10 cellular contexts compared by ENCODE assay signal in genomic region chr13:78875792-78876580, GRCh38.
DNase-seq lines count a peak whose midpoint lies in the region; ATAC-seq and TF ChIP-seq lines count a peak whose summit lies in the region.
"Had no signal": no experiment of that assay in that cellular context is flagged by ENCODE, and none has a peak within 500 bp of the region (broad histone marks: within the 10 kb centered on the region; RNA-seq: fewer than 3 reads in every experiment).

No MANE protein-coding gene starts in this region.

- H3K4me3 Mint-ChIP-seq in WTC11 (no peak overlapping the region), HFFc6 (no peak overlapping the region)

- H3K36me3 Mint-ChIP-seq in WTC11: 0 out of 2 replicates have a peak, but pooled peaks cover 3% of the 10 kb centered on the region
- H3K36me3 Mint-ChIP-seq in HFFc6 (ENCODE audit: low read depth): no peaks in the 10 kb centered on the region

- in situ Hi-C loops in G401 (cut with HindIII; ENCODE audit: low sequenced_read_pairs): no loop called here

- peaks cover 13% of the 10 kb centered on the region for H3K9me3 Mint-ChIP-seq in WTC11
- H3K9me3 Mint-ChIP-seq in HFFc6: peaks cover 34% of the 10 kb centered on the region

- ATAC-seq in GM19035 (IDR thresholded peaks at IDR 0.05; ENCODE audit: unreplicated experiment) (peak; percentile 83), HG03342 (IDR thresholded peaks at IDR 0.05; ENCODE audit: unreplicated experiment) (peak; percentile 78), WTC11 (peak; percentile 99)
- ATAC-seq: activated CD4-positive, CD25-positive, alpha-beta regulatory T cell treated with anti-CD3 and anti-CD28 coated beads, Interleukin-2, amount 50 U/mL, for 24 hours had no signal

- TF ChIP-seq CTCF in GM10266 (IDR thresholded peaks at IDR 0.05; ENCODE audit: control insufficient read depth, insufficient read depth, low read depth, missing control alignments) (peak; percentile 12), WTC11 (IDR thresholded peaks at IDR 0.05) (no peak), HFFc6 (IDR thresholded peaks at IDR 0.05) (no peak)

- DNase-seq in GM10266 (ENCODE audit: extremely low spot score): no peak
- peak; percentile 71 for DNase-seq in WTC11 (ENCODE audit: low spot score)
- DNase-seq in NCI-H510A (lab: John Stamatoyannopoulos, UW): no peak
- no peak for DNase-seq in AG08395 (ENCODE audit: low spot score)
- DNase-seq in HFFc6: no peak
- no peak for DNase-seq in G401 (ENCODE audit: low spot score)
- DNase-seq: NCI-H1092 treated with DMSO at 0.1 percent for 48 hours had no signal

- H3K27ac Mint-ChIP-seq in WTC11: no peak overlapping the region
- H3K27ac Mint-ChIP-seq in HFFc6: no peak overlapping the region

- no peaks in the 10 kb centered on the region for H3K4me1 Mint-ChIP-seq in WTC11
- no peaks in the 10 kb centered on the region for H3K4me1 Mint-ChIP-seq in HFFc6 (ENCODE audit: low read depth)

- POLR2A ChIA-PET in WTC11 (lab: Charles Lee): no interaction called here

- CTCF ChIA-PET in WTC11 (lab: Charles Lee): interaction anchor here (0.6 to 2.4 kb wide), 8 partner anchors 10 to 548 kb away, joined by 3 to 15 read pairs (median 4); no protein-coding TSS in a partner anchor

- H3K27me3 Mint-ChIP-seq in WTC11 (ENCODE audit: low read depth) (no peaks in the 10 kb centered on the region; the same call in 1 of the 2 replicates), HFFc6 (ENCODE audit: insufficient read depth) (no peaks in the 10 kb centered on the region)

TF ChIP-seq in WTC11, 78 proteins besides CTCF, POLR2A, EP300 and RAD21:
- TF ChIP-seq TP53 (CRISPR knock-in tag; IDR thresholded peaks at IDR 0.05): no peak
- TF ChIP-seq, protein P1, sequence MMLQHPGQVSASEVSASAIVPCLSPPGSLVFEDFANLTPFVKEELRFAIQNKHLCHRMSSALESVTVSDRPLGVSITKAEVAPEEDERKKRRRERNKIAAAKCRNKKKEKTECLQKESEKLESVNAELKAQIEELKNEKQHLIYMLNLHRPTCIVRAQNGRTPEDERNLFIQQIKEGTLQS (CRISPR knock-in tag; conservative IDR thresholded peaks at IDR 0.05): no peak
- TF ChIP-seq, protein P2, sequence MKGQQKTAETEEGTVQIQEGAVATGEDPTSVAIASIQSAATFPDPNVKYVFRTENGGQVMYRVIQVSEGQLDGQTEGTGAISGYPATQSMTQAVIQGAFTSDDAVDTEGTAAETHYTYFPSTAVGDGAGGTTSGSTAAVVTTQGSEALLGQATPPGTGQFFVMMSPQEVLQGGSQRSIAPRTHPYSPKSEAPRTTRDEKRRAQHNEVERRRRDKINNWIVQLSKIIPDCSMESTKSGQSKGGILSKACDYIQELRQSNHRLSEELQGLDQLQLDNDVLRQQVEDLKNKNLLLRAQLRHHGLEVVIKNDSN (CRISPR knock-in tag; IDR thresholded peaks at IDR 0.05): peak; percentile 73
- TF ChIP-seq, protein P3, sequence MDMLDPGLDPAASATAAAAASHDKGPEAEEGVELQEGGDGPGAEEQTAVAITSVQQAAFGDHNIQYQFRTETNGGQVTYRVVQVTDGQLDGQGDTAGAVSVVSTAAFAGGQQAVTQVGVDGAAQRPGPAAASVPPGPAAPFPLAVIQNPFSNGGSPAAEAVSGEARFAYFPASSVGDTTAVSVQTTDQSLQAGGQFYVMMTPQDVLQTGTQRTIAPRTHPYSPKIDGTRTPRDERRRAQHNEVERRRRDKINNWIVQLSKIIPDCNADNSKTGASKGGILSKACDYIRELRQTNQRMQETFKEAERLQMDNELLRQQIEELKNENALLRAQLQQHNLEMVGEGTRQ (CRISPR knock-in tag; IDR thresholded peaks at IDR 0.05): peak; percentile 76
